ENCODE assay signal across 8 cellular contexts in genomic region chr3:129315386-129315991, GRCh38. TPM values are rescaled to one million over a fixed set of nuclear protein-coding genes. Genes with fewer than 3 reads are reported as not detected.
DNase-seq lines count a peak whose midpoint lies in the region; ATAC-seq, FAIRE-seq and TF ChIP-seq lines count a peak whose summit lies in the region.

No MANE protein-coding gene starts in this region.

- TF ChIP-seq EP300 in Ishikawa (IDR thresholded peaks at IDR 0.05; ENCODE audit: borderline replicate concordance), result peak; percentile 15; the same call in 1 of the 2 replicates

- peak; percentile 4 to 21 for ATAC-seq in natural killer cell treated with Interleukin-12 subunit alpha and Interleukin-12 subunit beta and Interleukin-15 and Interleukin-18, amount 100 ng/mL, for 72 hours
- ATAC-seq in HG03196 (IDR thresholded peaks at IDR 0.05; ENCODE audit: unreplicated experiment), result no peak

- H3K27ac ChIP-seq in esophagus squamous epithelium, result peak overlapping the region; percentile 90 to 95 (median 90)

- H3K9me3 Mint-ChIP-seq in natural killer cell treated with Interleukin-12 subunit alpha and Interleukin-12 subunit beta and Interleukin-15 and Interleukin-18, amount 100 ng/mL, for 72 hours, result no peaks in the 10 kb centered on the region

- H3K4me3 ChIP-seq in esophagus squamous epithelium, result peak overlapping the region; percentile 72 to 96 (median 82)

- TF ChIP-seq POLR2A in esophagus squamous epithelium (IDR thresholded peaks at IDR 0.05), result peak in 1 of 4 donors; percentile 2

- peak overlapping the region; percentile 92 for H3K4me3 Mint-ChIP-seq in natural killer cell treated with Interleukin-12 subunit alpha and Interleukin-12 subunit beta and Interleukin-15 and Interleukin-18, amount 100 ng/mL, for 72 hours

- no peaks in the 10 kb centered on the region for H3K9me3 ChIP-seq in ES-I3 (ENCODE audit: control insufficient read depth, insufficient read depth, low read length)
- H3K9me3 ChIP-seq in esophagus squamous epithelium, result no peaks in the 10 kb centered on the region

- DNase-seq in activated T-cell treated with anti-CD3 and anti-CD28 coated beads for 24 hours (ENCODE audit: low read depth), result peak; percentile 20
- DNase-seq in esophagus squamous epithelium (lab: John Stamatoyannopoulos, UW), result no peak
- no peak for DNase-seq in natural killer cell treated with Interleukin-12 subunit alpha and Interleukin-12 subunit beta and Interleukin-15 and Interleukin-18, amount 100 ng/mL, for 72 hours (ENCODE audit: low spot score)
- DNase-seq in HTR-8/SVneo (ENCODE audit: insufficient read length, low spot score), result no peak
- DNase-seq in NCI-H510A treated with DMSO at 0.1 percent for 48 hours (lab: John Stamatoyannopoulos, UW), result no peak

- peak overlapping the region; percentile 91 for H3K9ac ChIP-seq in ES-I3 (ENCODE audit: low read depth, low read length)

- H3K36me3 ChIP-seq in ES-I3 (ENCODE audit: insufficient read depth, low read length) (no peaks in the 10 kb centered on the region), esophagus squamous epithelium (peaks cover 0 to 10% (median 0%) of the 10 kb centered on the region in 3 donors)

- peaks cover 24 to 30% of the 10 kb centered on the region in 2 donors for H3K4me1 Mint-ChIP-seq in natural killer cell treated with Interleukin-12 subunit alpha and Interleukin-12 subunit beta and Interleukin-15 and Interleukin-18, amount 100 ng/mL, for 72 hours (ENCODE audit: low read depth in 2 of 2)

- H3K27me3 ChIP-seq in esophagus squamous epithelium, result no peaks in the 10 kb centered on the region

- WGBS in esophagus squamous epithelium, 2 donors, result 0% methylated on average over 25 to 27 of the region's 64 CpGs

- no peaks in the 10 kb centered on the region for H3K36me3 Mint-ChIP-seq in natural killer cell treated with Interleukin-12 subunit alpha and Interleukin-12 subunit beta and Interleukin-15 and Interleukin-18, amount 100 ng/mL, for 72 hours

- no peaks in the 10 kb centered on the region for H3K27me3 Mint-ChIP-seq in natural killer cell treated with Interleukin-12 subunit alpha and Interleukin-12 subunit beta and Interleukin-15 and Interleukin-18, amount 100 ng/mL, for 72 hours

- TF ChIP-seq CTCF in esophagus squamous epithelium (IDR thresholded peaks at IDR 0.05), result no peak

- no peaks in the 10 kb centered on the region for H3K4me1 ChIP-seq in ES-I3 (ENCODE audit: insufficient read depth, low read length)
- peaks cover 20 to 58% (median 31%) of the 10 kb centered on the region in 3 donors for H3K4me1 ChIP-seq in esophagus squamous epithelium

- no peak for FAIRE-seq in HTR-8/SVneo (lab: Jason Lieb, UNC)

- intact Hi-C loops in esophagus squamous epithelium (cut with DNase I), result no loop called here

- TF ChIP-seq RAD21 in Ishikawa (IDR thresholded peaks at IDR 0.05; ENCODE audit: low read depth), result no peak

- H3K27ac Mint-ChIP-seq in natural killer cell treated with Interleukin-12 subunit alpha and Interleukin-12 subunit beta and Interleukin-15 and Interleukin-18, amount 100 ng/mL, for 72 hours, result peak overlapping the region; percentile 59 to 61

TF ChIP-seq in Ishikawa, 13 proteins besides CTCF, POLR2A, EP300 and RAD21:
- TF ChIP-seq TCF12 (IDR thresholded peaks at IDR 0.05; ENCODE audit: low read depth) (no peak), CEBPB (IDR thresholded peaks at IDR 0.05) (no peak), TAF1 (IDR thresholded peaks at IDR 0.05; ENCODE audit: low read depth) (no peak), EGR1 (IDR thresholded peaks at IDR 0.05) (no peak), YY1 (IDR thresholded peaks at IDR 0.05; ENCODE audit: low read depth) (no peak), NFIC (IDR thresholded peaks at IDR 0.05) (no peak), REST (IDR thresholded peaks at IDR 0.05; ENCODE audit: low read depth) (no peak), USF1 (IDR thresholded peaks at IDR 0.05) (no peak), CREB1 (IDR thresholded peaks at IDR 0.05; ENCODE audit: low read depth) (no peak), ZBTB7A (IDR thresholded peaks at IDR 0.05; ENCODE audit: low read depth) (peak; percentile 11; the same call in 1 of the 2 replicates), MAX (IDR thresholded peaks at IDR 0.05) (peak; percentile 45; the same call in 1 of the 2 replicates), FOXM1 (IDR thresholded peaks at IDR 0.05; ENCODE audit: borderline replicate concordance, low read depth) (no peak), TEAD4 (IDR thresholded peaks at IDR 0.05) (no peak)

RNA-seq across cellular contexts. Expression of gene HMCES, which starts 36.8 kb away (rescaled TPM):
- total RNA-seq in esophagus squamous epithelium, result 10 to 100 TPM; 24.2 to 32.7 (median 29.7) TPM
- total RNA-seq in natural killer cell treated with Interleukin-12 subunit alpha and Interleukin-12 subunit beta and Interleukin-15 and Interleukin-18, amount 100 ng/mL, for 72 hours, result 10 to 100 TPM; 49.2 to 52.5 TPM
